In the genomic region with DNA sequence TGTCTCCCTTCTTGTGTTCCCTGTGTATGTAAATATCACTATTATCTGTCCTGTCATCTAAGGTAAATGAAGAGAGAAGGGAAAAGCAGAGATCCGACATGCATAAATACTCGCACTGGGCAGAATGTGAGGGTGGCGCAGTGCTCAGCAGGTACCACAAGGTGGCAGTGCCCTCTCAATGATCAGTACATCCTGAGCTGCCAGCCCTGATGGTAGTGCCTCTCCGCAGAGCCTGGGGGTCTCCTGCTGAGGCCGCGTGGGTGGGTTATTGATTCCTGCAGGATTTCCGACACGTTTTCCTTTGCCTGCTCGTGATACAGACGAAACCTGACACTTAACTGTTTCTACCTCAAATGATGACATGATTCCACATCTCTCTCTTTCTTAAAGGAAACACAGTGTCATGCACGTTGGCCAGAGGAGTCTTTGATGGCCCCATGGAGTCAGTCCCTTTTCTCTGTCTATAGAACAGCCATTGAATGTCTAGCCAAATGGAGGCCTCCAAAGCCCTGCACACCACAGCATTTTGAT, we compare ENCODE assay signal across 8 cellular contexts. TPM values are rescaled to one million over a fixed set of nuclear protein-coding genes. Genes with fewer than 3 reads are reported as not detected.
A peak's percentile ranks its signal among the peaks of the same experiment; 100 is the strongest.
DNase-seq lines count a peak whose midpoint lies in the region; ATAC-seq and TF ChIP-seq lines count a peak whose summit lies in the region.

No MANE protein-coding gene starts in this region.

- H3K4me1 Mint-ChIP-seq in central memory CD8-positive, alpha-beta T cell = peaks cover 5% of the 10 kb centered on the region

- peaks cover 56% of the 10 kb centered on the region for H3K27me3 Mint-ChIP-seq in central memory CD8-positive, alpha-beta T cell

- H3K4me3 ChIP-seq in AG10803 (ENCODE audit: low read length) = no peak overlapping the region

- peak; percentile 50 for DNase-seq in AG10803 (ENCODE audit: low read depth)
- DNase-seq in NCI-H2171 treated with DMSO at 0.1 percent for 48 hours (lab: John Stamatoyannopoulos, UW) = peak; percentile 49
- peak; percentile 59 to 64 for DNase-seq in central memory CD8-positive, alpha-beta T cell (ENCODE audit: low spot score in 2 of 2)
- peak; percentile 66 for DNase-seq in left lobe of liver (ENCODE audit: low spot score)
- DNase-seq in stimulated activated CD4-positive, alpha-beta T cell treated with anti-CD3 and anti-CD28 coated beads, Interleukin-4, amount 100 ng/mL, for 1 hour = peak; percentile 72

- no peak overlapping the region for H3K4me3 Mint-ChIP-seq in central memory CD8-positive, alpha-beta T cell

- TF ChIP-seq CTCF in AG10803 (conservative IDR thresholded peaks at IDR 0.05; ENCODE audit: low read length) = peak; percentile 95

- no peaks in the 10 kb centered on the region for H3K9me3 Mint-ChIP-seq in central memory CD8-positive, alpha-beta T cell

- H3K27ac Mint-ChIP-seq in central memory CD8-positive, alpha-beta T cell (ENCODE audit: low read depth) = no peak overlapping the region

- peaks cover 1% of the 10 kb centered on the region for H3K36me3 Mint-ChIP-seq in central memory CD8-positive, alpha-beta T cell (ENCODE audit: insufficient read depth)

- ATAC-seq in GM18870 (IDR thresholded peaks at IDR 0.05; ENCODE audit: unreplicated experiment) (peak; percentile 90), HG03066 (IDR thresholded peaks at IDR 0.05; ENCODE audit: low read depth, unreplicated experiment) (peak; percentile 91), left lobe of liver (peak; percentile 98)
- ATAC-seq in activated CD4-positive, CD25-positive, alpha-beta regulatory T cell treated with anti-CD3 and anti-CD28 coated beads, Interleukin-2, amount 50 U/mL, for 24 hours = peak; percentile 81 to 83
- ATAC-seq in central memory CD8-positive, alpha-beta T cell (replicated peaks; ENCODE audit: extremely low read depth, poor library complexity, severe bottlenecking) = peak; percentile 74

RNA-seq across cellular contexts. Expression of gene RGR, which starts 19.8 kb away (rescaled TPM):
- total RNA-seq in left lobe of liver = not detected

RNA-seq across cellular contexts. Expression of gene LRIT1, which starts 23.3 kb away (rescaled TPM):
- total RNA-seq in left lobe of liver = not detected

RNA-seq across cellular contexts. Expression of gene LRIT2, which starts 39.3 kb away (rescaled TPM):
- total RNA-seq in left lobe of liver = not detected
